In genomic region chr12:2547273-2548044, GRCh38 we compare ENCODE assay signal across 15 cellular contexts.
"Had no signal": no experiment of that assay in that cellular context is flagged by ENCODE, and none has a peak within 500 bp of the region (broad histone marks: within the 10 kb centered on the region; RNA-seq: fewer than 3 reads in every experiment).

No MANE protein-coding gene starts in this region.

- H3K36me3 ChIP-seq: pancreas had no signal

- H3K27me3 ChIP-seq: dorsolateral prefrontal cortex, heart right ventricle, pancreas had no signal

- FAIRE-seq: frontal cortex, pancreas had no signal

- ATAC-seq: activated T-helper 17 cell treated with anti-CD3 and anti-CD28 coated beads, Interleukin-2, amount 50 U/mL, for 72 hours; stimulated activated memory B cell treated with anti-CD40 and anti-IgM and Interleukin-4, amounts not matched to agents 10 μg/mL and 1 μg/mL and 100 μg/mL, for 72 hours had no signal

- H3K36me3 Mint-ChIP-seq: naive B cell; stimulated activated memory B cell treated with anti-CD40 and anti-IgM and Interleukin-4, amounts not matched to agents 10 μg/mL and 1 μg/mL and 100 μg/mL, for 72 hours had no signal

- H3K9me3 Mint-ChIP-seq: activated T-helper 17 cell treated with anti-CD3 and anti-CD28 coated beads, Interleukin-2, amount 50 U/mL, for 72 hours; endodermal cell; naive B cell; stimulated activated memory B cell treated with anti-CD40 and anti-IgM and Interleukin-4, amounts not matched to agents 10 μg/mL and 1 μg/mL and 100 μg/mL, for 72 hours had no signal

- H3K4me1 Mint-ChIP-seq: activated T-helper 17 cell treated with anti-CD3 and anti-CD28 coated beads, Interleukin-2, amount 50 U/mL, for 72 hours; naive B cell; stimulated activated memory B cell treated with anti-CD40 and anti-IgM and Interleukin-4, amounts not matched to agents 10 μg/mL and 1 μg/mL and 100 μg/mL, for 72 hours had no signal

- H3K4me3 ChIP-seq: dorsolateral prefrontal cortex, heart right ventricle, pancreas had no signal

- H3K9me3 ChIP-seq: heart right ventricle, pancreas had no signal

- H3K4me3 Mint-ChIP-seq: activated T-helper 17 cell treated with anti-CD3 and anti-CD28 coated beads, Interleukin-2, amount 50 U/mL, for 72 hours; endodermal cell; stimulated activated memory B cell treated with anti-CD40 and anti-IgM and Interleukin-4, amounts not matched to agents 10 μg/mL and 1 μg/mL and 100 μg/mL, for 72 hours had no signal

- H3K27ac ChIP-seq: dorsolateral prefrontal cortex, heart right ventricle, pancreas, VCaP had no signal

- H3K4me1 ChIP-seq: pancreas had no signal

- DNase-seq: activated CD4-positive, alpha-beta T cell treated with anti-CD3 and anti-CD28 coated beads for 1 hour; activated CD4-positive, alpha-beta T cell treated with anti-CD3 and anti-CD28 coated beads, Interleukin-2, amount 50 U/mL, for 4 hours; activated naive CD4-positive, alpha-beta T cell treated with Interleukin-2 at 50 U/mL for 16 hours; activated T-cell treated with anti-CD3 and anti-CD28 coated beads for 4 hours; endodermal cell; heart right ventricle; naive B cell; pancreas; stimulated activated CD4-positive, alpha-beta T cell treated with anti-CD3 and anti-CD28 coated beads, Interleukin-2, amount 100 ng/mL, for 48 hours; T-helper 9 cell had no signal

- H3K27ac Mint-ChIP-seq: activated T-helper 17 cell treated with anti-CD3 and anti-CD28 coated beads, Interleukin-2, amount 50 U/mL, for 72 hours; endodermal cell; naive B cell; stimulated activated memory B cell treated with anti-CD40 and anti-IgM and Interleukin-4, amounts not matched to agents 10 μg/mL and 1 μg/mL and 100 μg/mL, for 72 hours had no signal
